In the genomic region with DNA sequence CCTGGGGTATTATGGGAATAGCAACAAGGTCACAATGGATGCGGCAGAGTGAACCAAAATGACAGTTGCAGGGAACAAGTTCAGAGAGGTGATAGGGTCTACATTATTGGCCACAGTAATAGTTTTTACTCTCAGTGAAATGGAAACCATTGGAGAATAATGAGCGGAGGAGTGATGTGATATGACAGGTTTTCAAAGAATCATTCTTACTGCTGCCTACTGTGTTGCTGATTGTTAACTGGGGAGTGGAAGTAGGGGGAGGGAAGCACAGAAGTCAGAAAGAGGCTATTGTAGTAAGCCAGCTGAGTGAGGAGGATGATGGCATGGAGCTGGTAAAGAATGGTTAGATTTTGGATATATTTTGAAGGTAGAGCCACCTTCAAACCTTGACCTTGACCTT, we compare ENCODE assay signal across 17 cellular contexts.
A peak's percentile ranks its signal among the peaks of the same experiment; 100 is the strongest.
DNase-seq lines count a peak whose midpoint lies in the region; ATAC-seq and TF ChIP-seq lines count a peak whose summit lies in the region.
"Had no signal": no experiment of that assay in that cellular context is flagged by ENCODE, and none has a peak within 500 bp of the region (broad histone marks: within the 10 kb centered on the region; RNA-seq: fewer than 3 reads in every experiment).

No MANE protein-coding gene starts in this region.

- H3K14ac ChIP-seq in IMR-90 (replicated peaks; ENCODE audit: low read depth, low read length) (no peak overlapping the region), mesenchymal stem cell (ENCODE audit: low read length in 2 of 2) (no peak overlapping the region)

- in situ Hi-C loops in IMR-90 (cut with MboI; ENCODE audit: low sequenced_read_pairs), result no loop called here

- dilution Hi-C loops in IMR-90 (cut with HindIII; ENCODE audit: low sequenced_read_pairs, unreplicated experiment), result no loop called here

- no peaks in the 10 kb centered on the region for H3K36me3 ChIP-seq in IMR-90 (ENCODE audit: control insufficient read depth, insufficient read depth, low read length)
- no peaks in the 10 kb centered on the region for H3K36me3 ChIP-seq in mesenchymal stem cell (ENCODE audit: control insufficient read depth in 1 of 2, insufficient read depth in 2 of 2, low read depth in 1 of 2, low read length in 2 of 2)
- H3K36me3 ChIP-seq: BLaER1 treated with 17β-estradiol and CSF1 and Interleukin-3, amounts not matched to agents 10 nM and 100 nM had no signal

- H3K56ac ChIP-seq in IMR-90 (ENCODE audit: extremely low read depth, insufficient read depth, low read length), result no peak overlapping the region

- no peaks in the 10 kb centered on the region for H3K9me3 ChIP-seq in IMR-90 (ENCODE audit: control insufficient read depth, insufficient read depth, low read length)
- H3K9me3 ChIP-seq in mesenchymal stem cell (ENCODE audit: control insufficient read depth, low read length), result no peaks in the 10 kb centered on the region
- H3K9me3 ChIP-seq: A549, Caco-2 had no signal

- CTCF ChIA-PET in IMR-90 (lab: Yijun Ruan, JAX), result no interaction called here

- H2BK120ac ChIP-seq in IMR-90 (ENCODE audit: low read depth, low read length), result no peak overlapping the region
- H2BK120ac ChIP-seq in mesenchymal stem cell (ENCODE audit: low read depth, low read length), result peak overlapping the region; percentile 34

- no peak overlapping the region for H4K8ac ChIP-seq in IMR-90 (ENCODE audit: low read depth in 2 of 2, low read length in 2 of 2)
- H4K8ac ChIP-seq in mesenchymal stem cell (ENCODE audit: low read length), result no peak overlapping the region

- H3K23ac ChIP-seq in IMR-90 (ENCODE audit: low read depth, low read length), result no peak overlapping the region
- no peak overlapping the region for H3K23ac ChIP-seq in mesenchymal stem cell (ENCODE audit: low read length in 2 of 2)

- no peak for TF ChIP-seq POLR2A in IMR-90 (IDR thresholded peaks at IDR 0.05; ENCODE audit: low read depth, low read length)

- H2BK12ac ChIP-seq in mesenchymal stem cell (ENCODE audit: low read length in 2 of 2), result no peak overlapping the region

- H4K5ac ChIP-seq in IMR-90 (ENCODE audit: low read depth, low read length), result no peak overlapping the region

- BruUV-seq in IMR-90 (replicated peaks; lab: Mats Ljungman, UMichigan), result no TSS peak

- H2AK9ac ChIP-seq in IMR-90 (replicated peaks; ENCODE audit: low read depth, low read length, poor library complexity), result peak overlapping the region; percentile 13

- no peak overlapping the region for H4K91ac ChIP-seq in IMR-90 (ENCODE audit: insufficient read depth, low read depth, low read length)
- no peak overlapping the region for H4K91ac ChIP-seq in mesenchymal stem cell (ENCODE audit: low read length)

- DNase-seq in IMR-90 (no peak), mesenchymal stem cell (no peak), pons (ENCODE audit: low spot score) (peak; percentile 24), NCI-H2196 treated with DMSO at 0.1 percent for 48 hours (lab: John Stamatoyannopoulos, UW; ENCODE audit: unreplicated experiment) (no peak)
- no peak for DNase-seq in stimulated activated CD4-positive, alpha-beta T cell treated with anti-CD3 and anti-CD28 coated beads, Interleukin-2, amount 100 ng/mL, for 48 hours
- no peak for DNase-seq in activated CD4-positive, alpha-beta T cell treated with anti-CD3 and anti-CD28 coated beads for 1 hour
- DNase-seq: AML-193; Caco-2; Calu3; CD4-positive, alpha-beta T cell; CD8-positive, alpha-beta T cell; DMS79 treated with DMSO at 0.1 percent for 48 hours; GF-D8 had no signal

- no peaks in the 10 kb centered on the region for H3K4me1 ChIP-seq in IMR-90 (ENCODE audit: control insufficient read depth, insufficient read depth, low read length)
- no peaks in the 10 kb centered on the region for H3K4me1 ChIP-seq in mesenchymal stem cell (ENCODE audit: control insufficient read depth, insufficient read depth, low read depth, low read length)
- H3K4me1 ChIP-seq: A549; BLaER1 treated with 17β-estradiol and CSF1 and Interleukin-3, amounts not matched to agents 10 nM and 100 nM; Caco-2 had no signal

- H3K9ac ChIP-seq in IMR-90 (ENCODE audit: low read depth, low read length) (no peak overlapping the region), mesenchymal stem cell (ENCODE audit: low read length) (no peak overlapping the region)
- H3K9ac ChIP-seq: BLaER1 treated with 17β-estradiol and CSF1 and Interleukin-3, amounts not matched to agents 10 nM and 100 nM had no signal

- TF ChIP-seq RAD21 in IMR-90 (IDR thresholded peaks at IDR 0.05; ENCODE audit: low read length), result no peak

- POLR2A ChIA-PET in IMR-90 (lab: Charles Lee; ENCODE audit: unreplicated experiment), result no interaction called here

- H3K4me3 ChIP-seq in IMR-90 (ENCODE audit: insufficient read depth, low read depth, low read length) (no peak overlapping the region), mesenchymal stem cell (ENCODE audit: insufficient read depth in 1 of 2, low read depth in 1 of 2, low read length in 2 of 2) (no peak overlapping the region)
- H3K4me3 ChIP-seq: A549; BLaER1 treated with 17β-estradiol and CSF1 and Interleukin-3, amounts not matched to agents 10 nM and 100 nM had no signal

- H3K18ac ChIP-seq in IMR-90 (ENCODE audit: low read depth, low read length) (no peak overlapping the region), mesenchymal stem cell (ENCODE audit: low read depth in 1 of 2, low read length in 2 of 2) (no peak overlapping the region)

- no peak for ATAC-seq in IMR-90 (ENCODE audit: low read depth)
- ATAC-seq: A549; CD8-positive, alpha-beta T cell had no signal

- no peak overlapping the region for H3K4me2 ChIP-seq in IMR-90 (ENCODE audit: low read depth, low read length)
- no peak overlapping the region for H3K4me2 ChIP-seq in mesenchymal stem cell (ENCODE audit: low read length, poor library complexity, severe bottlenecking)
- H3K4me2 ChIP-seq: A549; BLaER1 treated with 17β-estradiol and CSF1 and Interleukin-3, amounts not matched to agents 10 nM and 100 nM had no signal

- H2BK5ac ChIP-seq in IMR-90 (ENCODE audit: low read depth, low read length, poor library complexity, severe bottlenecking) (no peak overlapping the region), mesenchymal stem cell (ENCODE audit: low read depth, low read length, poor library complexity, severe bottlenecking) (no peak overlapping the region)

- intact Hi-C loops in IMR-90 (cut with micrococcal nuclease), result no loop called here

- H3K27ac ChIP-seq in IMR-90 (ENCODE audit: insufficient read depth, low read length), result no peak overlapping the region
- H3K27ac ChIP-seq in mesenchymal stem cell (ENCODE audit: low read length, poor library complexity, severe bottlenecking), result no peak overlapping the region
- H3K27ac ChIP-seq: 22Rv1; A549; BLaER1 treated with 17β-estradiol and CSF1 and Interleukin-3, amounts not matched to agents 10 nM and 100 nM; C4-2B had no signal

- H3K9me1 ChIP-seq in IMR-90 (ENCODE audit: insufficient read depth, low read length), result no peaks in the 10 kb centered on the region

- no peaks in the 10 kb centered on the region for H3K27me3 ChIP-seq in IMR-90 (ENCODE audit: control insufficient read depth, insufficient read depth, low read length)
- H3K27me3 ChIP-seq in mesenchymal stem cell (ENCODE audit: control insufficient read depth in 1 of 2, insufficient read depth in 1 of 2, low read length in 2 of 2), result no peaks in the 10 kb centered on the region
- H3K27me3 ChIP-seq: BLaER1 treated with 17β-estradiol and CSF1 and Interleukin-3, amounts not matched to agents 10 nM and 100 nM had no signal

- TF ChIP-seq CTCF in IMR-90 (conservative IDR thresholded peaks at IDR 0.05; ENCODE audit: low read depth, low read length), result no peak

- no peak overlapping the region for H3K4ac ChIP-seq in IMR-90 (ENCODE audit: low read depth, low read length)
- no peak overlapping the region for H3K4ac ChIP-seq in mesenchymal stem cell (ENCODE audit: low read depth in 1 of 2, low read length in 2 of 2)

- no peak overlapping the region for H2BK20ac ChIP-seq in IMR-90 (ENCODE audit: low read depth, low read length)

- H2BK15ac ChIP-seq in IMR-90 (ENCODE audit: low read depth, low read length) (no peak overlapping the region), mesenchymal stem cell (ENCODE audit: low read depth, poor library complexity, severe bottlenecking) (no peak overlapping the region)

- H2AK5ac ChIP-seq in IMR-90 (ENCODE audit: low read depth, low read length) (no peak overlapping the region), mesenchymal stem cell (ENCODE audit: low read length, severe bottlenecking) (no peak overlapping the region)

- H3K79me1 ChIP-seq in IMR-90 (ENCODE audit: low read depth in 1 of 2, low read length in 2 of 2) (no peaks in the 10 kb centered on the region), mesenchymal stem cell (replicated peaks; ENCODE audit: low read length, poor library complexity, severe bottlenecking) (no peaks in the 10 kb centered on the region)

- no peaks in the 10 kb centered on the region for H4K20me1 ChIP-seq in IMR-90 (ENCODE audit: insufficient read depth, low read length)
- H4K20me1 ChIP-seq: BLaER1 treated with 17β-estradiol and CSF1 and Interleukin-3, amounts not matched to agents 10 nM and 100 nM had no signal

- H2AFZ ChIP-seq in IMR-90 (replicated peaks; ENCODE audit: low read length, poor library complexity) (no peak overlapping the region), mesenchymal stem cell (ENCODE audit: low read depth, low read length) (no peak overlapping the region)

- 100% methylated on average over 2 of the region's 2 CpGs; no CpG with 5 or more reads in 1 of the 2 experiments for WGBS in IMR-90 (ENCODE audit: extremely low coverage in 2 of 2, insufficient read length in 1 of 2), 2 experiments
- 97% methylated on average over 2 of the region's 2 CpGs for WGBS in mesenchymal stem cell

TF ChIP-seq in IMR-90, 13 proteins besides CTCF, POLR2A, EP300 and RAD21:
- no peak for TF ChIP-seq CHD1 (IDR thresholded peaks at IDR 0.05; ENCODE audit: low read depth, low read length)
- TF ChIP-seq MAFK (IDR thresholded peaks at IDR 0.05; ENCODE audit: low read depth, low read length), result no peak
- TF ChIP-seq BHLHE40 (IDR thresholded peaks at IDR 0.05; ENCODE audit: low read depth, low read length), result no peak
- TF ChIP-seq SMC3 (IDR thresholded peaks at IDR 0.05; ENCODE audit: low read depth, low read length), result no peak
- TF ChIP-seq, protein P1, sequence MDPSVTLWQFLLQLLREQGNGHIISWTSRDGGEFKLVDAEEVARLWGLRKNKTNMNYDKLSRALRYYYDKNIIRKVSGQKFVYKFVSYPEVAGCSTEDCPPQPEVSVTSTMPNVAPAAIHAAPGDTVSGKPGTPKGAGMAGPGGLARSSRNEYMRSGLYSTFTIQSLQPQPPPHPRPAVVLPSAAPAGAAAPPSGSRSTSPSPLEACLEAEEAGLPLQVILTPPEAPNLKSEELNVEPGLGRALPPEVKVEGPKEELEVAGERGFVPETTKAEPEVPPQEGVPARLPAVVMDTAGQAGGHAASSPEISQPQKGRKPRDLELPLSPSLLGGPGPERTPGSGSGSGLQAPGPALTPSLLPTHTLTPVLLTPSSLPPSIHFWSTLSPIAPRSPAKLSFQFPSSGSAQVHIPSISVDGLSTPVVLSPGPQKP (IDR thresholded peaks at IDR 0.05; ENCODE audit: borderline replicate concordance, low read depth, low read length), result no peak
- no peak for TF ChIP-seq CEBPB (IDR thresholded peaks at IDR 0.05; ENCODE audit: low read depth, low read length)
- no peak for TF ChIP-seq RFX5 (IDR thresholded peaks at IDR 0.05; ENCODE audit: low read depth, low read length)
